1 cellular context compared by ENCODE assay signal in genomic region chr1:116311756-116312691, GRCh38.
TF ChIP-seq lines count a peak whose summit lies in the region.

No MANE protein-coding gene starts in this region.

TF ChIP-seq in HepG2, 621 proteins besides CTCF, POLR2A, EP300 and RAD21 (continued from another document):
- TF ChIP-seq SNAPC4 (CRISPR knock-in tag; IDR thresholded peaks at IDR 0.05) (0 out of 2 replicates have a peak, but pooled peaks have one; percentile 57), SIX4 (CRISPR knock-in tag; IDR thresholded peaks at IDR 0.05) (0 out of 2 replicates have a peak, but pooled peaks have one; percentile 37), RCOR2 (CRISPR knock-in tag; IDR thresholded peaks at IDR 0.05) (peak; percentile 45; the same call in 1 of the 2 replicates), KLF12 (CRISPR knock-in tag; IDR thresholded peaks at IDR 0.05; ENCODE audit: borderline replicate concordance) (no peak), TGIF2 (CRISPR knock-in tag; IDR thresholded peaks at IDR 0.05) (0 out of 2 replicates have a peak, but pooled peaks have one; percentile 11), KDM3A (CRISPR knock-in tag; IDR thresholded peaks at IDR 0.05; ENCODE audit: low read depth) (0 out of 2 replicates have a peak, but pooled peaks have one; percentile 19), ZIK1 (CRISPR knock-in tag; IDR thresholded peaks at IDR 0.05; ENCODE audit: borderline replicate concordance, low read depth) (0 out of 2 replicates have a peak, but pooled peaks have one; percentile 47), MED8 (CRISPR knock-in tag; IDR thresholded peaks at IDR 0.05; ENCODE audit: insufficient replicate concordance) (no peak), ZMYM2 (CRISPR knock-in tag; IDR thresholded peaks at IDR 0.05) (no peak), PITX1 (CRISPR knock-in tag; IDR thresholded peaks at IDR 0.05) (peak; percentile 19; the same call in 1 of the 2 replicates), ZNF512 (CRISPR knock-in tag; IDR thresholded peaks at IDR 0.05) (no peak), FOXO1 (CRISPR knock-in tag; IDR thresholded peaks at IDR 0.05) (peak; percentile 59; the same call in 1 of the 2 replicates), GATAD1 (CRISPR knock-in tag; IDR thresholded peaks at IDR 0.05) (no peak), ZNF629 (CRISPR knock-in tag; conservative IDR thresholded peaks at IDR 0.05) (peak; percentile 26; the same call in 1 of the 2 replicates), TFDP2 (CRISPR knock-in tag; IDR thresholded peaks at IDR 0.05) (no peak), SNAPC2 (CRISPR knock-in tag; IDR thresholded peaks at IDR 0.05) (peak; percentile 58; the same call in 1 of the 2 replicates), HMG20A (CRISPR knock-in tag; IDR thresholded peaks at IDR 0.05; ENCODE audit: borderline replicate concordance) (peak; percentile 36; the same call in 1 of the 2 replicates), ZNF616 (CRISPR knock-in tag; IDR thresholded peaks at IDR 0.05; ENCODE audit: low read depth) (no peak), ZNF672 (CRISPR knock-in tag; IDR thresholded peaks at IDR 0.05) (no peak), TRAFD1 (CRISPR knock-in tag; IDR thresholded peaks at IDR 0.05; ENCODE audit: borderline replicate concordance) (no peak), RXRB (CRISPR knock-in tag; IDR thresholded peaks at IDR 0.05; ENCODE audit: borderline replicate concordance) (peak; percentile 49; the same call in 1 of the 2 replicates), ZMYM4 (CRISPR knock-in tag; IDR thresholded peaks at IDR 0.05) (peak; percentile 67), ZNF574 (CRISPR knock-in tag; IDR thresholded peaks at IDR 0.05) (peak; percentile 56), FOSL2 (CRISPR knock-in tag; IDR thresholded peaks at IDR 0.05) (peak; percentile 38; the same call in 1 of the 2 replicates), GZF1 (CRISPR knock-in tag; IDR thresholded peaks at IDR 0.05) (peak; percentile 76; the same call in 1 of the 2 replicates), HIVEP1 (CRISPR knock-in tag; IDR thresholded peaks at IDR 0.05) (no peak), ZNF749 (CRISPR knock-in tag; IDR thresholded peaks at IDR 0.05; ENCODE audit: borderline replicate concordance) (no peak)
TF ChIP-seq in HepG2: peak in this region for 117.
